ENCODE assay signal across 1 cellular context in the genomic region with DNA sequence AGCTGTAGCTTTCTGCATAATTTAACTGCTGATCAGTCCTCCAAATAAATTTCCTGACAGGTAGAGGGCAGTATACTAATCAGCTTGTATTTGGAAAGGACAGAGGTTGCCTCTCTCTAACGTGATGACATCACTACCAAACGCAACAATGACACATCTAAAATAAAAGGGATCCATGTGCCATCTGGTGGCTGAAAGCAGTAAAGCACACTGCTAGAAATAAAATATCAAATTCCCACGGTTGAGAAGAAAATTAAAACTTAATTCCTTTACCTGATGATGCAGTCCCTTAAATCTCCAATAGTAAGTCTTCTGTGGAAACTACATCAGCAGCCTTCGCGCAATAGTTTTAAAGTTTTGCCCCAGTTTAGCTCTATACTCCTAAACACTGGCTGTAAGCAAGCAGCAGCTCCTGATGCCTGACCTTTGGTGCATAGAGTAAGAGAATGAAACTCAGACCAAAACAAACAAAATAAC.
TF ChIP-seq lines count a peak whose summit lies in the region.

No MANE protein-coding gene starts in this region.

TF ChIP-seq in HepG2, 621 proteins besides CTCF, POLR2A, EP300 and RAD21 (continued from another document and continues in another):
- TF ChIP-seq, protein P1, sequence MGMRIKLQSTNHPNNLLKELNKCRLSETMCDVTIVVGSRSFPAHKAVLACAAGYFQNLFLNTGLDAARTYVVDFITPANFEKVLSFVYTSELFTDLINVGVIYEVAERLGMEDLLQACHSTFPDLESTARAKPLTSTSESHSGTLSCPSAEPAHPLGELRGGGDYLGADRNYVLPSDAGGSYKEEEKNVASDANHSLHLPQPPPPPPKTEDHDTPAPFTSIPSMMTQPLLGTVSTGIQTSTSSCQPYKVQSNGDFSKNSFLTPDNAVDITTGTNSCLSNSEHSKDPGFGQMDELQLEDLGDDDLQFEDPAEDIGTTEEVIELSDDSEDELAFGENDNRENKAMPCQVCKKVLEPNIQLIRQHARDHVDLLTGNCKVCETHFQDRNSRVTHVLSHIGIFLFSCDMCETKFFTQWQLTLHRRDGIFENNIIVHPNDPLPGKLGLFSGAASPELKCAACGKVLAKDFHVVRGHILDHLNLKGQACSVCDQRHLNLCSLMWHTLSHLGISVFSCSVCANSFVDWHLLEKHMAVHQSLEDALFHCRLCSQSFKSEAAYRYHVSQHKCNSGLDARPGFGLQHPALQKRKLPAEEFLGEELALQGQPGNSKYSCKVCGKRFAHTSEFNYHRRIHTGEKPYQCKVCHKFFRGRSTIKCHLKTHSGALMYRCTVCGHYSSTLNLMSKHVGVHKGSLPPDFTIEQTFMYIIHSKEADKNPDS (CRISPR knock-in tag; IDR thresholded peaks at IDR 0.05): no peak
- TF ChIP-seq, protein P2, sequence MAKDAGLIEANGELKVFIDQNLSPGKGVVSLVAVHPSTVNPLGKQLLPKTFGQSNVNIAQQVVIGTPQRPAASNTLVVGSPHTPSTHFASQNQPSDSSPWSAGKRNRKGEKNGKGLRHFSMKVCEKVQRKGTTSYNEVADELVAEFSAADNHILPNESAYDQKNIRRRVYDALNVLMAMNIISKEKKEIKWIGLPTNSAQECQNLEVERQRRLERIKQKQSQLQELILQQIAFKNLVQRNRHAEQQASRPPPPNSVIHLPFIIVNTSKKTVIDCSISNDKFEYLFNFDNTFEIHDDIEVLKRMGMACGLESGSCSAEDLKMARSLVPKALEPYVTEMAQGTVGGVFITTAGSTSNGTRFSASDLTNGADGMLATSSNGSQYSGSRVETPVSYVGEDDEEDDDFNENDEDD (CRISPR knock-in tag; IDR thresholded peaks at IDR 0.05; ENCODE audit: borderline replicate concordance): no peak
- no peak for TF ChIP-seq KLF15 (CRISPR knock-in tag; IDR thresholded peaks at IDR 0.05; ENCODE audit: borderline replicate concordance)
- peak; percentile 21; the same call in 1 of the 2 replicates for TF ChIP-seq NCOR1 (IDR thresholded peaks at IDR 0.05; ENCODE audit: borderline replicate concordance, low read length)
- no peak for TF ChIP-seq SRY (CRISPR knock-in tag; IDR thresholded peaks at IDR 0.05)
- TF ChIP-seq, protein P3, sequence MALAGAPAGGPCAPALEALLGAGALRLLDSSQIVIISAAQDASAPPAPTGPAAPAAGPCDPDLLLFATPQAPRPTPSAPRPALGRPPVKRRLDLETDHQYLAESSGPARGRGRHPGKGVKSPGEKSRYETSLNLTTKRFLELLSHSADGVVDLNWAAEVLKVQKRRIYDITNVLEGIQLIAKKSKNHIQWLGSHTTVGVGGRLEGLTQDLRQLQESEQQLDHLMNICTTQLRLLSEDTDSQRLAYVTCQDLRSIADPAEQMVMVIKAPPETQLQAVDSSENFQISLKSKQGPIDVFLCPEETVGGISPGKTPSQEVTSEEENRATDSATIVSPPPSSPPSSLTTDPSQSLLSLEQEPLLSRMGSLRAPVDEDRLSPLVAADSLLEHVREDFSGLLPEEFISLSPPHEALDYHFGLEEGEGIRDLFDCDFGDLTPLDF (CRISPR knock-in tag; IDR thresholded peaks at IDR 0.05): no peak
- TF ChIP-seq ZFX (CRISPR knock-in tag; IDR thresholded peaks at IDR 0.05; ENCODE audit: low read depth): no peak
- TF ChIP-seq BRD4 (CRISPR knock-in tag; IDR thresholded peaks at IDR 0.05): no peak
- TF ChIP-seq ZBTB8A (CRISPR knock-in tag; IDR thresholded peaks at IDR 0.05; ENCODE audit: borderline replicate concordance, low read depth): no peak
- no peak for TF ChIP-seq MTA3 (CRISPR knock-in tag; IDR thresholded peaks at IDR 0.05)
- TF ChIP-seq, protein P4, sequence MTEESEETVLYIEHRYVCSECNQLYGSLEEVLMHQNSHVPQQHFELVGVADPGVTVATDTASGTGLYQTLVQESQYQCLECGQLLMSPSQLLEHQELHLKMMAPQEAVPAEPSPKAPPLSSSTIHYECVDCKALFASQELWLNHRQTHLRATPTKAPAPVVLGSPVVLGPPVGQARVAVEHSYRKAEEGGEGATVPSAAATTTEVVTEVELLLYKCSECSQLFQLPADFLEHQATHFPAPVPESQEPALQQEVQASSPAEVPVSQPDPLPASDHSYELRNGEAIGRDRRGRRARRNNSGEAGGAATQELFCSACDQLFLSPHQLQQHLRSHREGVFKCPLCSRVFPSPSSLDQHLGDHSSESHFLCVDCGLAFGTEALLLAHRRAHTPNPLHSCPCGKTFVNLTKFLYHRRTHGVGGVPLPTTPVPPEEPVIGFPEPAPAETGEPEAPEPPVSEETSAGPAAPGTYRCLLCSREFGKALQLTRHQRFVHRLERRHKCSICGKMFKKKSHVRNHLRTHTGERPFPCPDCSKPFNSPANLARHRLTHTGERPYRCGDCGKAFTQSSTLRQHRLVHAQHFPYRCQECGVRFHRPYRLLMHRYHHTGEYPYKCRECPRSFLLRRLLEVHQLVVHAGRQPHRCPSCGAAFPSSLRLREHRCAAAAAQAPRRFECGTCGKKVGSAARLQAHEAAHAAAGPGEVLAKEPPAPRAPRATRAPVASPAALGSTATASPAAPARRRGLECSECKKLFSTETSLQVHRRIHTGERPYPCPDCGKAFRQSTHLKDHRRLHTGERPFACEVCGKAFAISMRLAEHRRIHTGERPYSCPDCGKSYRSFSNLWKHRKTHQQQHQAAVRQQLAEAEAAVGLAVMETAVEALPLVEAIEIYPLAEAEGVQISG (CRISPR knock-in tag; IDR thresholded peaks at IDR 0.05): peak; percentile 99
- TF ChIP-seq ZNF501 (CRISPR knock-in tag; IDR thresholded peaks at IDR 0.05): no peak
- TF ChIP-seq SAFB2 (CRISPR knock-in tag; IDR thresholded peaks at IDR 0.05; ENCODE audit: borderline replicate concordance, low read depth): no peak
- no peak for TF ChIP-seq ZNF264 (CRISPR knock-in tag; IDR thresholded peaks at IDR 0.05)
- peak in 1 of 2 experiments; percentile 44; a peak in 1 of 4 replicates for TF ChIP-seq NR2F1 (CRISPR knock-in tag; IDR thresholded peaks at IDR 0.05)
- TF ChIP-seq HNRNPLL (IDR thresholded peaks at IDR 0.05; ENCODE audit: low read depth, low read length, poor library complexity, severe bottlenecking): no peak
- no peak for TF ChIP-seq NFRKB (IDR thresholded peaks at IDR 0.05)
- peak in 1 of 2 experiments; percentile 37; a peak in 1 of 4 replicates for TF ChIP-seq KLF16 (CRISPR knock-in tag; IDR thresholded peaks at IDR 0.05)
- TF ChIP-seq ZNF343 (CRISPR knock-in tag; IDR thresholded peaks at IDR 0.05): no peak
- no peak for TF ChIP-seq KLF11 (CRISPR knock-in tag; IDR thresholded peaks at IDR 0.05)
- TF ChIP-seq, protein P5, sequence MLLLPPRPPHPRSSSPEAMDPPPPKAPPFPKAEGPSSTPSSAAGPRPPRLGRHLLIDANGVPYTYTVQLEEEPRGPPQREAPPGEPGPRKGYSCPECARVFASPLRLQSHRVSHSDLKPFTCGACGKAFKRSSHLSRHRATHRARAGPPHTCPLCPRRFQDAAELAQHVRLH (CRISPR knock-in tag; IDR thresholded peaks at IDR 0.05; ENCODE audit: borderline replicate concordance, low read depth): no peak
- peak; percentile 12; the same call in 1 of the 2 replicates for TF ChIP-seq ELF1 (CRISPR knock-in tag; IDR thresholded peaks at IDR 0.05)
- no peak for TF ChIP-seq ZNF615 (CRISPR knock-in tag; IDR thresholded peaks at IDR 0.05; ENCODE audit: borderline replicate concordance)
- TF ChIP-seq NFAT5 (CRISPR knock-in tag; IDR thresholded peaks at IDR 0.05): no peak
- no peak for TF ChIP-seq ZNF260 (CRISPR knock-in tag; IDR thresholded peaks at IDR 0.05; ENCODE audit: borderline replicate concordance, low read depth)
- TF ChIP-seq NFE2L2 (IDR thresholded peaks at IDR 0.05; ENCODE audit: low read length): peak; percentile 78; the same call in 1 of the 2 replicates
- TF ChIP-seq, protein P6, sequence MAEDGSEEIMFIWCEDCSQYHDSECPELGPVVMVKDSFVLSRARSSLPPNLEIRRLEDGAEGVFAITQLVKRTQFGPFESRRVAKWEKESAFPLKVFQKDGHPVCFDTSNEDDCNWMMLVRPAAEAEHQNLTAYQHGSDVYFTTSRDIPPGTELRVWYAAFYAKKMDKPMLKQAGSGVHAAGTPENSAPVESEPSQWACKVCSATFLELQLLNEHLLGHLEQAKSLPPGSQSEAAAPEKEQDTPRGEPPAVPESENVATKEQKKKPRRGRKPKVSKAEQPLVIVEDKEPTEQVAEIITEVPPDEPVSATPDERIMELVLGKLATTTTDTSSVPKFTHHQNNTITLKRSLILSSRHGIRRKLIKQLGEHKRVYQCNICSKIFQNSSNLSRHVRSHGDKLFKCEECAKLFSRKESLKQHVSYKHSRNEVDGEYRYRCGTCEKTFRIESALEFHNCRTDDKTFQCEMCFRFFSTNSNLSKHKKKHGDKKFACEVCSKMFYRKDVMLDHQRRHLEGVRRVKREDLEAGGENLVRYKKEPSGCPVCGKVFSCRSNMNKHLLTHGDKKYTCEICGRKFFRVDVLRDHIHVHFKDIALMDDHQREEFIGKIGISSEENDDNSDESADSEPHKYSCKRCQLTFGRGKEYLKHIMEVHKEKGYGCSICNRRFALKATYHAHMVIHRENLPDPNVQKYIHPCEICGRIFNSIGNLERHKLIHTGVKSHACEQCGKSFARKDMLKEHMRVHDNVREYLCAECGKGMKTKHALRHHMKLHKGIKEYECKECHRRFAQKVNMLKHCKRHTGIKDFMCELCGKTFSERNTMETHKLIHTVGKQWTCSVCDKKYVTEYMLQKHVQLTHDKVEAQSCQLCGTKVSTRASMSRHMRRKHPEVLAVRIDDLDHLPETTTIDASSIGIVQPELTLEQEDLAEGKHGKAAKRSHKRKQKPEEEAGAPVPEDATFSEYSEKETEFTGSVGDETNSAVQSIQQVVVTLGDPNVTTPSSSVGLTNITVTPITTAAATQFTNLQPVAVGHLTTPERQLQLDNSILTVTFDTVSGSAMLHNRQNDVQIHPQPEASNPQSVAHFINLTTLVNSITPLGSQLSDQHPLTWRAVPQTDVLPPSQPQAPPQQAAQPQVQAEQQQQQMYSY (CRISPR knock-in tag; IDR thresholded peaks at IDR 0.05): no peak
- TF ChIP-seq, protein P7, sequence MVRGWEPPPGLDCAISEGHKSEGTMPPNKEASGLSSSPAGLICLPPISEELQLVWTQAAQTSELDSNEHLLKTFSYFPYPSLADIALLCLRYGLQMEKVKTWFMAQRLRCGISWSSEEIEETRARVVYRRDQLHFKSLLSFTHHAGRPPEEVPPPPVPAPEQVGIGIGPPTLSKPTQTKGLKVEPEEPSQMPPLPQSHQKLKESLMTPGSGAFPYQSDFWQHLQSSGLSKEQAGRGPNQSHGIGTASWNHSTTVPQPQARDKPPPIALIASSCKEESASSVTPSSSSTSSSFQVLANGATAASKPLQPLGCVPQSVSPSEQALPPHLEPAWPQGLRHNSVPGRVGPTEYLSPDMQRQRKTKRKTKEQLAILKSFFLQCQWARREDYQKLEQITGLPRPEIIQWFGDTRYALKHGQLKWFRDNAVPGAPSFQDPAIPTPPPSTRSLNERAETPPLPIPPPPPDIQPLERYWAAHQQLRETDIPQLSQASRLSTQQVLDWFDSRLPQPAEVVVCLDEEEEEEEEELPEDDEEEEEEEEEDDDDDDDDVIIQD (CRISPR knock-in tag; IDR thresholded peaks at IDR 0.05; ENCODE audit: low read depth): peak; percentile 99
- TF ChIP-seq, protein P8, sequence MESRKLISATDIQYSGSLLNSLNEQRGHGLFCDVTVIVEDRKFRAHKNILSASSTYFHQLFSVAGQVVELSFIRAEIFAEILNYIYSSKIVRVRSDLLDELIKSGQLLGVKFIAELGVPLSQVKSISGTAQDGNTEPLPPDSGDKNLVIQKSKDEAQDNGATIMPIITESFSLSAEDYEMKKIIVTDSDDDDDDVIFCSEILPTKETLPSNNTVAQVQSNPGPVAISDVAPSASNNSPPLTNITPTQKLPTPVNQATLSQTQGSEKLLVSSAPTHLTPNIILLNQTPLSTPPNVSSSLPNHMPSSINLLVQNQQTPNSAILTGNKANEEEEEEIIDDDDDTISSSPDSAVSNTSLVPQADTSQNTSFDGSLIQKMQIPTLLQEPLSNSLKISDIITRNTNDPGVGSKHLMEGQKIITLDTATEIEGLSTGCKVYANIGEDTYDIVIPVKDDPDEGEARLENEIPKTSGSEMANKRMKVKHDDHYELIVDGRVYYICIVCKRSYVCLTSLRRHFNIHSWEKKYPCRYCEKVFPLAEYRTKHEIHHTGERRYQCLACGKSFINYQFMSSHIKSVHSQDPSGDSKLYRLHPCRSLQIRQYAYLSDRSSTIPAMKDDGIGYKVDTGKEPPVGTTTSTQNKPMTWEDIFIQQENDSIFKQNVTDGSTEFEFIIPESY (CRISPR knock-in tag; IDR thresholded peaks at IDR 0.05): peak; percentile 75; the same call in 1 of the 2 replicates
- TF ChIP-seq KDM5B (CRISPR knock-in tag; IDR thresholded peaks at IDR 0.05; ENCODE audit: borderline replicate concordance): no peak
- TF ChIP-seq ZNF432 (CRISPR knock-in tag; IDR thresholded peaks at IDR 0.05; ENCODE audit: borderline replicate concordance): no peak
- TF ChIP-seq SRSF1 (optimal IDR thresholded peaks at IDR 0.05; ENCODE audit: low read depth, low read length): no peak
- TF ChIP-seq STAT5B (CRISPR knock-in tag; IDR thresholded peaks at IDR 0.05): no peak
- TF ChIP-seq ZNF207 (IDR thresholded peaks at IDR 0.05; ENCODE audit: borderline replicate concordance): no peak
- no peak for TF ChIP-seq RAD51 (IDR thresholded peaks at IDR 0.05; ENCODE audit: borderline replicate concordance)
